In genomic region chr21:33914188-33914587, GRCh38 we compare ENCODE assay signal across 10 cellular contexts. TPM values are rescaled to one million over a fixed set of nuclear protein-coding genes. Genes with fewer than 3 reads are reported as not detected.
DNase-seq lines count a peak whose midpoint lies in the region; TF ChIP-seq lines count a peak whose summit lies in the region.
"Had no signal": no experiment of that assay in that cellular context is flagged by ENCODE, and none has a peak within 500 bp of the region (broad histone marks: within the 10 kb centered on the region; RNA-seq: fewer than 3 reads in every experiment).

No MANE protein-coding gene starts in this region.

- H3K9me2 ChIP-seq in DOHH2 (replicated peaks; ENCODE audit: control insufficient read depth, low read length): no peaks in the 10 kb centered on the region

- no peak for TF ChIP-seq CTCF in DOHH2 (IDR thresholded peaks at IDR 0.05; ENCODE audit: low read depth, low read length, poor library complexity, severe bottlenecking)
- TF ChIP-seq CTCF in LNCaP clone FGC (IDR thresholded peaks at IDR 0.05; ENCODE audit: control insufficient read depth, extremely low read depth, insufficient read depth): no peak

- peak overlapping the region; percentile 54 for H3K4me2 ChIP-seq in DOHH2 (ENCODE audit: low read length)

- no peaks in the 10 kb centered on the region for H3F3A ChIP-seq in DOHH2 (ENCODE audit: control insufficient read depth, insufficient read depth)

- no peak overlapping the region for H2AFZ ChIP-seq in neuron (ENCODE audit: low read depth, low read length)

- H3K27me3 ChIP-seq in DOHH2 (ENCODE audit: control insufficient read depth, low read length) (no peaks in the 10 kb centered on the region), duodenal mucosa (ENCODE audit: control insufficient read depth in 1 of 2, insufficient read depth in 2 of 2, low read length in 2 of 2) (no peaks in the 10 kb centered on the region), neuron (ENCODE audit: insufficient read depth, low read length) (no peaks in the 10 kb centered on the region)

- DNase-seq in LNCaP clone FGC (ENCODE audit: low read depth) (no peak), hypothalamus (lab: John Stamatoyannopoulos, UW) (no peak), COLO829 (ENCODE audit: low spot score) (no peak), glomerular visceral epithelial cell (ENCODE audit: extremely low spot score) (no peak), A172 (ENCODE audit: low spot score) (no peak)
- DNase-seq: effector CD4-positive, alpha-beta T cell; NCI-H526 treated with DMSO at 0.1 percent for 48 hours had no signal

- H3K4me3 ChIP-seq in DOHH2 (ENCODE audit: low read length) (peak overlapping the region; percentile 96), LNCaP clone FGC (ENCODE audit: low read depth, low read length) (peak overlapping the region; percentile 99), duodenal mucosa (ENCODE audit: low read depth in 1 of 2, low read length in 2 of 2) (peak overlapping the region; percentile 96 to 98), neuron (ENCODE audit: low read length) (peak overlapping the region; percentile 95)

- H3K79me2 ChIP-seq in DOHH2 (ENCODE audit: control insufficient read depth, low read length): peaks cover 43% of the 10 kb centered on the region

- H3K9ac ChIP-seq in duodenal mucosa (ENCODE audit: low read depth in 1 of 2, low read length in 2 of 2): peak overlapping the region; percentile 99 to 100

- H3K9me3 ChIP-seq in DOHH2 (ENCODE audit: control insufficient read depth, insufficient read depth, low read length) (no peaks in the 10 kb centered on the region), duodenal mucosa (ENCODE audit: control insufficient read depth in 1 of 2, low read length in 2 of 2) (no peaks in the 10 kb centered on the region), neuron (ENCODE audit: low read length) (no peaks in the 10 kb centered on the region)

- H3K36me3 ChIP-seq in DOHH2 (ENCODE audit: control insufficient read depth, low read length) (peaks cover 59% of the 10 kb centered on the region), duodenal mucosa (ENCODE audit: control insufficient read depth in 1 of 2, insufficient read depth in 2 of 2, low read length in 2 of 2) (peaks cover 16 to 37% of the 10 kb centered on the region in 2 donors), neuron (ENCODE audit: insufficient read depth, low read length) (peaks cover 44% of the 10 kb centered on the region)

- H4K20me1 ChIP-seq in DOHH2 (ENCODE audit: control insufficient read depth, insufficient read depth, low read depth, low read length): no peaks in the 10 kb centered on the region

- H3K4me1 ChIP-seq in DOHH2 (ENCODE audit: control insufficient read depth, low read length) (peaks cover 15% of the 10 kb centered on the region), duodenal mucosa (ENCODE audit: control insufficient read depth in 1 of 2, insufficient read depth in 2 of 2, low read length in 2 of 2) (peaks cover 17 to 23% of the 10 kb centered on the region in 2 donors), neuron (ENCODE audit: insufficient read depth, low read length) (peaks cover 10% of the 10 kb centered on the region)

- H3K27ac ChIP-seq in DOHH2 (ENCODE audit: low read depth, low read length): no peak overlapping the region
- no peak overlapping the region for H3K27ac ChIP-seq in duodenal mucosa (ENCODE audit: low read depth, low read length)

RNA-seq across cellular contexts. Expression of gene ATP5PO, which starts 1.4 kb away (rescaled TPM):
- total RNA-seq in A172 (2014; rRNA removed; shearing (Covaris generic)): 348 and 477 TPM in 2 replicates
